8 cellular contexts compared by ENCODE assay signal in genomic region chr7:151060416-151061234, GRCh38. TPM values are rescaled to one million over a fixed set of nuclear protein-coding genes. Genes with fewer than 3 reads are reported as not detected.
A peak's percentile ranks its signal among the peaks of the same experiment; 100 is the strongest.
DNase-seq lines count a peak whose midpoint lies in the region; ATAC-seq and TF ChIP-seq lines count a peak whose summit lies in the region.

No MANE protein-coding gene starts in this region.

- peak overlapping the region; percentile 77 for H3K27ac ChIP-seq in mesenchymal stem cell (ENCODE audit: low read length, poor library complexity, severe bottlenecking)

- peaks cover 19 to 30% of the 10 kb centered on the region in 2 experiments for H3K36me3 ChIP-seq in mesenchymal stem cell (ENCODE audit: control insufficient read depth in 1 of 2, insufficient read depth in 2 of 2, low read depth in 1 of 2, low read length in 2 of 2)

- TF ChIP-seq CTCF in chondrocyte (IDR thresholded peaks at IDR 0.05) (peak; percentile 64), type B pancreatic cell (conservative IDR thresholded peaks at IDR 0.05) (no peak)

- no peaks in the 10 kb centered on the region for H3K9me3 Mint-ChIP-seq in chondrocyte (ENCODE audit: low read depth)
- H3K9me3 Mint-ChIP-seq in type B pancreatic cell, result no peaks in the 10 kb centered on the region

- no peak overlapping the region for H4K8ac ChIP-seq in mesenchymal stem cell (ENCODE audit: low read length)

- H3K4me1 ChIP-seq in mesenchymal stem cell (ENCODE audit: control insufficient read depth, insufficient read depth, low read depth, low read length), result peaks cover 51% of the 10 kb centered on the region

- H3K27me3 Mint-ChIP-seq in chondrocyte (ENCODE audit: low read depth) (no peaks in the 10 kb centered on the region), type B pancreatic cell (no peaks in the 10 kb centered on the region)

- H3K36me3 Mint-ChIP-seq in chondrocyte (ENCODE audit: low read depth), result peaks cover 7% of the 10 kb centered on the region
- no peaks in the 10 kb centered on the region for H3K36me3 Mint-ChIP-seq in type B pancreatic cell

- H3K23ac ChIP-seq in mesenchymal stem cell (ENCODE audit: low read length in 2 of 2), result peak overlapping the region; percentile 15 to 68

- H4K91ac ChIP-seq in mesenchymal stem cell (ENCODE audit: low read length), result peak overlapping the region; percentile 64

- H3K27me3 ChIP-seq in mesenchymal stem cell (ENCODE audit: control insufficient read depth in 1 of 2, insufficient read depth in 1 of 2, low read length in 2 of 2), result no peaks in the 10 kb centered on the region

- no peak overlapping the region for H2AFZ ChIP-seq in mesenchymal stem cell (ENCODE audit: low read depth, low read length)

- H3K4me1 Mint-ChIP-seq in chondrocyte (ENCODE audit: low read depth), result peaks cover 53% of the 10 kb centered on the region
- H3K4me1 Mint-ChIP-seq in type B pancreatic cell (ENCODE audit: unreplicated experiment), result peaks cover 38% of the 10 kb centered on the region

- peak overlapping the region in 1 of 2 experiments; percentile 85 for H2BK12ac ChIP-seq in mesenchymal stem cell (ENCODE audit: low read length in 2 of 2)

- H3K4me3 Mint-ChIP-seq in chondrocyte (ENCODE audit: unreplicated experiment) (peak overlapping the region; percentile 96), type B pancreatic cell (peak overlapping the region; percentile 98)

- H3K27ac Mint-ChIP-seq in chondrocyte (ENCODE audit: unreplicated experiment), result peak overlapping the region; percentile 97
- peak overlapping the region; percentile 75 for H3K27ac Mint-ChIP-seq in type B pancreatic cell

- peak overlapping the region; percentile 85 for H2BK15ac ChIP-seq in mesenchymal stem cell (ENCODE audit: low read depth, poor library complexity, severe bottlenecking)

- H2BK5ac ChIP-seq in mesenchymal stem cell (ENCODE audit: low read depth, low read length, poor library complexity, severe bottlenecking), result peak overlapping the region; percentile 80

- peak overlapping the region; percentile 44 to 77 for H3K18ac ChIP-seq in mesenchymal stem cell (ENCODE audit: low read depth in 1 of 2, low read length in 2 of 2)

- WGBS in mesenchymal stem cell, result 27% methylated on average over 8 of the region's 21 CpGs

- H3K79me1 ChIP-seq in mesenchymal stem cell (replicated peaks; ENCODE audit: low read length, poor library complexity, severe bottlenecking), result peaks cover 27% of the 10 kb centered on the region

- no peak for ATAC-seq in GM21381 (IDR thresholded peaks at IDR 0.05; ENCODE audit: unreplicated experiment)

- peak; percentile 15 for DNase-seq in activated T-cell treated with anti-CD3 and anti-CD28 coated beads for 48 hours (ENCODE audit: low read depth)
- DNase-seq in activated T-cell treated with anti-CD3 and anti-CD28 coated beads for 4 hours, result no peak
- DNase-seq in OCI-M1 (lab: John Stamatoyannopoulos, UW), result peak; percentile 15
- no peak for DNase-seq in chondrocyte (ENCODE audit: low spot score)
- DNase-seq in mesenchymal stem cell, result peak; percentile 49
- no peak for DNase-seq in type B pancreatic cell (ENCODE audit: extremely low spot score, unreplicated experiment)
- no peak for DNase-seq in dedifferentiated amniotic fluid mesenchymal stem cell (ENCODE audit: extremely low spot score)

- H3K4me3 ChIP-seq in mesenchymal stem cell (ENCODE audit: insufficient read depth in 1 of 2, low read depth in 1 of 2, low read length in 2 of 2), result peak overlapping the region; percentile 77 to 93

- peak overlapping the region; percentile 68 to 90 for H3K14ac ChIP-seq in mesenchymal stem cell (ENCODE audit: low read length in 2 of 2)

- peak overlapping the region; percentile 64 for H2BK120ac ChIP-seq in mesenchymal stem cell (ENCODE audit: low read depth, low read length)

- H3K4ac ChIP-seq in mesenchymal stem cell (ENCODE audit: low read depth in 1 of 2, low read length in 2 of 2), result peak overlapping the region; percentile 73 to 90

- no peaks in the 10 kb centered on the region for H3K9me3 ChIP-seq in mesenchymal stem cell (ENCODE audit: control insufficient read depth, low read length)

- peak overlapping the region; percentile 93 for H3K4me2 ChIP-seq in mesenchymal stem cell (ENCODE audit: low read length, poor library complexity, severe bottlenecking)

- H2AK5ac ChIP-seq in mesenchymal stem cell (ENCODE audit: low read length, severe bottlenecking), result no peak overlapping the region

- peak overlapping the region; percentile 90 for H3K9ac ChIP-seq in mesenchymal stem cell (ENCODE audit: low read length)

RNA-seq across cellular contexts. Expression of gene SLC4A2, which starts 1.2 kb away (rescaled TPM):
- total RNA-seq in chondrocyte, result 340 to 379 TPM (median 371 TPM) in 3 replicates
- 140 TPM for polyA plus RNA-seq in mesenchymal stem cell (2013, experiment 1 of 2)
- polyA plus RNA-seq in mesenchymal stem cell (2013, experiment 2 of 2), result 133 TPM
- total RNA-seq in type B pancreatic cell (ENCODE audit: low replicate concordance), result 144 and 150 TPM in 2 replicates

RNA-seq across cellular contexts. Expression of gene CDK5, which starts 2.9 kb away (rescaled TPM):
- total RNA-seq in chondrocyte (23.9 to 25.4 TPM (median 24.0 TPM) in 3 replicates), type B pancreatic cell (ENCODE audit: low replicate concordance) (20.4 and 20.5 TPM in 2 replicates)
- 20.3 TPM for polyA plus RNA-seq in mesenchymal stem cell (2013, experiment 1 of 2)
- 21.3 TPM for polyA plus RNA-seq in mesenchymal stem cell (2013, experiment 2 of 2)

RNA-seq across cellular contexts. Expression of gene ASIC3, which starts 12.3 kb away (rescaled TPM):
- total RNA-seq in chondrocyte (2.2 to 4.9 TPM (median 2.4 TPM) in 3 replicates), type B pancreatic cell (ENCODE audit: low replicate concordance) (2.2 and 4.4 TPM in 2 replicates)
- 0.99 TPM for polyA plus RNA-seq in mesenchymal stem cell (2013, experiment 1 of 2)
- polyA plus RNA-seq in mesenchymal stem cell (2013, experiment 2 of 2), result 1.0 TPM

RNA-seq across cellular contexts. Expression of gene FASTK, which starts 20.0 kb away (rescaled TPM):
- total RNA-seq in chondrocyte (83.8 to 146 TPM (median 94.0 TPM) in 3 replicates), type B pancreatic cell (ENCODE audit: low replicate concordance) (100 and 118 TPM in 2 replicates)
- 72.5 TPM for polyA plus RNA-seq in mesenchymal stem cell (2013, experiment 1 of 2)
- 69.4 TPM for polyA plus RNA-seq in mesenchymal stem cell (2013, experiment 2 of 2)

RNA-seq across cellular contexts. Expression of gene TMUB1, which starts 22.7 kb away (rescaled TPM):
- total RNA-seq in chondrocyte (31.2 to 43.2 TPM (median 33.2 TPM) in 3 replicates), type B pancreatic cell (ENCODE audit: low replicate concordance) (37.9 and 41.7 TPM in 2 replicates)
- 56.8 TPM for polyA plus RNA-seq in mesenchymal stem cell (2013, experiment 1 of 2)
- polyA plus RNA-seq in mesenchymal stem cell (2013, experiment 2 of 2), result 53.5 TPM

Comparison
In these comparisons a context has a peak if more than half of its experiments do, and no peak if none do; other contexts are left out.
1. DNase-seq: peak in activated T-cell treated with anti-CD3 and anti-CD28 coated beads for 48 hours (single experiment), OCI-M1 (single experiment) and mesenchymal stem cell (single experiment); none in activated T-cell treated with anti-CD3 and anti-CD28 coated beads for 4 hours (single experiment), chondrocyte (single experiment), type B pancreatic cell (single experiment) and dedifferentiated amniotic fluid mesenchymal stem cell (single experiment).